23 cellular contexts compared by ENCODE assay signal in genomic region chrX:126027229-126027628, GRCh38.
DNase-seq lines count a peak whose midpoint lies in the region; ATAC-seq and TF ChIP-seq lines count a peak whose summit lies in the region.
"Had no signal": no experiment of that assay in that cellular context is flagged by ENCODE, and none has a peak within 500 bp of the region (broad histone marks: within the 10 kb centered on the region; RNA-seq: fewer than 3 reads in every experiment).

No MANE protein-coding gene starts in this region.

- no peaks in the 10 kb centered on the region; the same call in 1 of the 2 replicates for H3K4me1 ChIP-seq in H9 (ENCODE audit: insufficient read depth, low read length)
- H3K4me1 ChIP-seq in endodermal cell (ENCODE audit: control insufficient read depth, insufficient read depth, low read length) = no peaks in the 10 kb centered on the region
- H3K4me1 ChIP-seq in mesendoderm (ENCODE audit: control insufficient read depth, low read depth, low read length) = no peaks in the 10 kb centered on the region
- H3K4me1 ChIP-seq: BE2C, BLaER1 had no signal

- H3K27ac ChIP-seq in H9 (ENCODE audit: insufficient read length, low read depth, low read length) = no peak overlapping the region
- no peak overlapping the region for H3K27ac ChIP-seq in endodermal cell (ENCODE audit: low read depth, low read length)
- H3K27ac ChIP-seq in mesendoderm (ENCODE audit: low read depth, low read length) = no peak overlapping the region
- H3K27ac ChIP-seq: BLaER1 had no signal

- H2BK15ac ChIP-seq in H9 (ENCODE audit: low read depth, low read length) (no peak overlapping the region), mesendoderm (replicated peaks; ENCODE audit: low read depth) (no peak overlapping the region)

- H3K27ac Mint-ChIP-seq in H9 (no peak overlapping the region), endodermal cell (no peak overlapping the region)
- H3K27ac Mint-ChIP-seq in stimulated activated naive B cell treated with anti-CD40 and anti-IgM and Interleukin-4, amounts not matched to agents 10 μg/mL and 1 μg/mL and 100 μg/mL, for 72 hours = no peak overlapping the region
- H3K27ac Mint-ChIP-seq: CD14-positive monocyte; CD4-positive, alpha-beta memory T cell; CD4-positive, CD25-positive, alpha-beta regulatory T cell; CD8-positive, alpha-beta memory T cell had no signal

- H2BK12ac ChIP-seq in H9 (ENCODE audit: insufficient read length, low read depth, low read length) = no peak overlapping the region

- H3K79me1 ChIP-seq in H9 (ENCODE audit: insufficient read depth, low read depth, low read length, poor library complexity, severe bottlenecking) (no peaks in the 10 kb centered on the region), mesendoderm (ENCODE audit: low read length) (no peaks in the 10 kb centered on the region)

- TF ChIP-seq CTCF in H9 (conservative IDR thresholded peaks at IDR 0.05) (no peak), endodermal cell (conservative IDR thresholded peaks at IDR 0.05) (no peak)

- H3K9ac ChIP-seq in H9 (ENCODE audit: extremely low read depth, insufficient read length, low read length) = no peak overlapping the region
- H3K9ac ChIP-seq in endodermal cell (ENCODE audit: extremely low read depth, low read length, poor library complexity, severe bottlenecking) = no peak overlapping the region
- H3K9ac ChIP-seq in mesendoderm (ENCODE audit: low read length) = no peak overlapping the region
- H3K9ac ChIP-seq: BLaER1 had no signal

- H2BK5ac ChIP-seq in H9 (ENCODE audit: insufficient read length, low read length) = no peak overlapping the region
- no peak overlapping the region for H2BK5ac ChIP-seq in mesendoderm (ENCODE audit: low read length)

- H3K79me2 ChIP-seq in H9 (ENCODE audit: insufficient read depth, low read length) = no peaks in the 10 kb centered on the region
- H3K79me2 ChIP-seq in mesendoderm (ENCODE audit: control insufficient read depth, insufficient read depth, low read length) = no peaks in the 10 kb centered on the region

- peaks cover 0 to 1% (median 0%) of the 10 kb centered on the region in 3 experiments; a peak in 1 of 7 replicates for H3K36me3 Mint-ChIP-seq in H9 (ENCODE audit: insufficient read depth in 1 of 3, low read depth in 3 of 3)
- no peaks in the 10 kb centered on the region for H3K36me3 Mint-ChIP-seq in endodermal cell (ENCODE audit: low read depth)
- no peaks in the 10 kb centered on the region for H3K36me3 Mint-ChIP-seq in stimulated activated naive B cell treated with anti-CD40 and anti-IgM and Interleukin-4, amounts not matched to agents 10 μg/mL and 1 μg/mL and 100 μg/mL, for 72 hours
- H3K36me3 Mint-ChIP-seq: CD14-positive monocyte; CD4-positive, alpha-beta memory T cell; CD4-positive, CD25-positive, alpha-beta regulatory T cell; CD8-positive, alpha-beta memory T cell had no signal

- no peak overlapping the region for H2BK20ac ChIP-seq in H9 (ENCODE audit: low read depth, low read length, poor library complexity, severe bottlenecking)

- no peaks in the 10 kb centered on the region; the same call in 1 of the 2 replicates for H3K27me3 Mint-ChIP-seq in H9 (ENCODE audit: low read depth)
- H3K27me3 Mint-ChIP-seq in endodermal cell (ENCODE audit: insufficient read depth) = peaks cover 4% of the 10 kb centered on the region
- H3K27me3 Mint-ChIP-seq in stimulated activated naive B cell treated with anti-CD40 and anti-IgM and Interleukin-4, amounts not matched to agents 10 μg/mL and 1 μg/mL and 100 μg/mL, for 72 hours = no peaks in the 10 kb centered on the region
- H3K27me3 Mint-ChIP-seq: CD4-positive, alpha-beta memory T cell; CD4-positive, CD25-positive, alpha-beta regulatory T cell; CD8-positive, alpha-beta memory T cell had no signal

- no peak overlapping the region for H3K4me3 ChIP-seq in endodermal cell (ENCODE audit: low read length)
- H3K4me3 ChIP-seq in mesendoderm (ENCODE audit: low read length) = no peak overlapping the region
- H3K4me3 ChIP-seq: BLaER1 had no signal

- no peak overlapping the region for H2AFZ ChIP-seq in H9 (ENCODE audit: low read length)

- WGBS in H9 (ENCODE audit: extremely low coverage, insufficient read length, low lambda C conversion rate) = no CpG with 5 or more reads among the region's 3 CpGs
- WGBS in endodermal cell (ENCODE audit: insufficient coverage in 1 of 2, insufficient read length in 1 of 2), 2 experiments = 96% methylated on average over 3 of the region's 3 CpGs; no CpG with 5 or more reads in 1 of the 2 experiments
- WGBS in mesendoderm (ENCODE audit: extremely low coverage, insufficient coverage, low lambda C conversion rate) = no CpG with 5 or more reads among the region's 3 CpGs

- H4K20me1 ChIP-seq in H9 (ENCODE audit: control insufficient read depth, insufficient read depth, insufficient read length) = no peaks in the 10 kb centered on the region
- H4K20me1 ChIP-seq: BLaER1 had no signal

- H3K18ac ChIP-seq in H9 (ENCODE audit: insufficient read length, low read depth, low read length) (no peak overlapping the region), mesendoderm (ENCODE audit: low read length) (peak overlapping the region; percentile 43)

- H4K5ac ChIP-seq in H9 (ENCODE audit: insufficient read length, low read depth, low read length) = no peak overlapping the region
- no peak overlapping the region for H4K5ac ChIP-seq in mesendoderm (ENCODE audit: low read length)

- no peaks in the 10 kb centered on the region for H3K27me3 ChIP-seq in H9 (ENCODE audit: insufficient read depth, low read length)
- no peaks in the 10 kb centered on the region for H3K27me3 ChIP-seq in endodermal cell (ENCODE audit: control insufficient read depth, insufficient read depth, low read length, poor library complexity, severe bottlenecking)
- H3K27me3 ChIP-seq in mesendoderm (ENCODE audit: insufficient read depth, low read length, poor library complexity) = no peaks in the 10 kb centered on the region
- H3K27me3 ChIP-seq: BE2C had no signal

- H3K4me3 Mint-ChIP-seq in H9 (no peak overlapping the region), endodermal cell (no peak overlapping the region)
- no peak overlapping the region for H3K4me3 Mint-ChIP-seq in stimulated activated naive B cell treated with anti-CD40 and anti-IgM and Interleukin-4, amounts not matched to agents 10 μg/mL and 1 μg/mL and 100 μg/mL, for 72 hours
- H3K4me3 Mint-ChIP-seq: CD14-positive monocyte; CD4-positive, alpha-beta memory T cell; CD4-positive, CD25-positive, alpha-beta regulatory T cell; CD8-positive, alpha-beta memory T cell had no signal

- H3K23ac ChIP-seq in H9 (ENCODE audit: insufficient read length, low read depth, low read length) (no peak overlapping the region), mesendoderm (ENCODE audit: low read length) (no peak overlapping the region)

- no peak overlapping the region for H4K8ac ChIP-seq in H9 (replicated peaks; ENCODE audit: insufficient read length, low read depth, low read length)
- H4K8ac ChIP-seq in mesendoderm (ENCODE audit: low read depth, low read length) = no peak overlapping the region

- DNase-seq in H9 = peak; percentile 29
- peak; percentile 48 for DNase-seq in endodermal cell
- DNase-seq in mesendoderm = peak; percentile 19
- DNase-seq in stimulated activated naive B cell treated with anti-CD40 and anti-IgM and Interleukin-4, amounts not matched to agents 10 μg/mL and 1 μg/mL and 100 μg/mL, for 72 hours = no peak
- no peak for DNase-seq in NCI-H2107 (lab: John Stamatoyannopoulos, UW)
- DNase-seq: 8988T; ACHN; BE2C; C1 segment of cervical spinal cord; CD4-positive, alpha-beta memory T cell; CD4-positive, CD25-positive, alpha-beta regulatory T cell; CD8-positive, alpha-beta memory T cell; COR-L47; DMS 273 treated with DMSO at 0.1 percent for 48 hours; DMS153; DMS53; DMS79; DND-41; EL; GF-D8 had no signal

- H3K4me1 Mint-ChIP-seq in H9 (peaks cover 8 to 9% of the 10 kb centered on the region in 2 experiments), endodermal cell (peaks cover 8% of the 10 kb centered on the region)
- H3K4me1 Mint-ChIP-seq in stimulated activated naive B cell treated with anti-CD40 and anti-IgM and Interleukin-4, amounts not matched to agents 10 μg/mL and 1 μg/mL and 100 μg/mL, for 72 hours = no peaks in the 10 kb centered on the region
- H3K4me1 Mint-ChIP-seq: CD14-positive monocyte; CD4-positive, alpha-beta memory T cell; CD4-positive, CD25-positive, alpha-beta regulatory T cell; CD8-positive, alpha-beta memory T cell had no signal

- no peak overlapping the region for H2AK5ac ChIP-seq in H9 (ENCODE audit: insufficient read length, low read length)
- H2AK5ac ChIP-seq in mesendoderm (ENCODE audit: low read length) = no peak overlapping the region

- no peak for ATAC-seq in stimulated activated naive B cell treated with anti-CD40 and anti-IgM and Interleukin-4, amounts not matched to agents 10 μg/mL and 1 μg/mL and 100 μg/mL, for 72 hours (replicated peaks)
- no peak for ATAC-seq in HG02885 (IDR thresholded peaks at IDR 0.05; ENCODE audit: poor library complexity, unreplicated experiment)

- H3K9me3 ChIP-seq in H9 (ENCODE audit: control insufficient read depth, low read depth, low read length) (no peaks in the 10 kb centered on the region), endodermal cell (ENCODE audit: control insufficient read depth, low read length) (no peaks in the 10 kb centered on the region)
- H3K9me3 ChIP-seq: BE2C had no signal

- no peak overlapping the region for H2BK120ac ChIP-seq in H9 (ENCODE audit: low read depth, low read length, poor library complexity, severe bottlenecking)
- H2BK120ac ChIP-seq in mesendoderm (ENCODE audit: low read depth, low read length) = no peak overlapping the region

- H3K14ac ChIP-seq in H9 (ENCODE audit: insufficient read depth, low read length) = no peak overlapping the region

- no peak overlapping the region for H3K56ac ChIP-seq in H9 (ENCODE audit: insufficient read length, low read depth, low read length)
- H3K56ac ChIP-seq in mesendoderm (ENCODE audit: low read length) = no peak overlapping the region

- H3K36me3 ChIP-seq in endodermal cell (ENCODE audit: control insufficient read depth, insufficient read depth, low read length) = no peaks in the 10 kb centered on the region
- no peaks in the 10 kb centered on the region for H3K36me3 ChIP-seq in mesendoderm (ENCODE audit: control insufficient read depth, insufficient read depth, low read length)
- H3K36me3 ChIP-seq: BE2C, BLaER1 had no signal

- H3T11ph ChIP-seq in H9 (ENCODE audit: low read length) = no peak overlapping the region

- H3K9me3 Mint-ChIP-seq in H9 = peaks cover 9 to 59% of the 10 kb centered on the region in 2 experiments
- H3K9me3 Mint-ChIP-seq in endodermal cell = peaks cover 2% of the 10 kb centered on the region
- H3K9me3 Mint-ChIP-seq in stimulated activated naive B cell treated with anti-CD40 and anti-IgM and Interleukin-4, amounts not matched to agents 10 μg/mL and 1 μg/mL and 100 μg/mL, for 72 hours = peaks cover 3 to 8% of the 10 kb centered on the region in 2 donors

- no peaks in the 10 kb centered on the region for H3K23me2 ChIP-seq in H9 (ENCODE audit: insufficient read length, low read depth, low read length, poor library complexity, severe bottlenecking)

- H3K4me2 ChIP-seq in H9 (ENCODE audit: insufficient read depth, insufficient read length, low read length) (no peak overlapping the region), mesendoderm (ENCODE audit: low read length) (no peak overlapping the region)
- H3K4me2 ChIP-seq: BLaER1 had no signal

- H3K4ac ChIP-seq in H9 (ENCODE audit: low read depth, low read length) = no peak overlapping the region
- no peak overlapping the region for H3K4ac ChIP-seq in mesendoderm (ENCODE audit: low read depth, low read length)

- no peak overlapping the region for H4K91ac ChIP-seq in H9 (ENCODE audit: insufficient read length, low read depth, low read length)

Comparison
In these comparisons a context has a peak if more than half of its experiments do, and no peak if none do; other contexts are left out.
1. DNase-seq: peak in H9 (single experiment), endodermal cell (single experiment) and mesendoderm (single experiment); none in stimulated activated naive B cell treated with anti-CD40 and anti-IgM and Interleukin-4, amounts not matched to agents 10 μg/mL and 1 μg/mL and 100 μg/mL, for 72 hours (single experiment) and NCI-H2107 (single experiment).